11 cellular contexts compared by ENCODE assay signal in genomic region chr22:40593460-40594273, GRCh38. TPM values are rescaled to one million over a fixed set of nuclear protein-coding genes. Genes with fewer than 3 reads are reported as not detected.
DNase-seq lines count a peak whose midpoint lies in the region; ATAC-seq, FAIRE-seq and TF ChIP-seq lines count a peak whose summit lies in the region.
"Had no signal": no experiment of that assay in that cellular context is flagged by ENCODE, and none has a peak within 500 bp of the region (broad histone marks: within the 10 kb centered on the region; RNA-seq: fewer than 3 reads in every experiment).

No MANE protein-coding gene starts in this region.

- no peaks in the 10 kb centered on the region for H3K4me1 ChIP-seq in H9 (ENCODE audit: insufficient read depth, low read length)

- DNase-seq in GM12891 (ENCODE audit: insufficient read length, low spot score) = no peak
- DNase-seq in H9 = no peak
- no peak for DNase-seq in mesothelial cell of epicardium (ENCODE audit: low spot score in 2 of 2, unreplicated experiment in 2 of 2)
- no peak for DNase-seq in hippocampal formation (lab: John Stamatoyannopoulos, UW)
- no peak for DNase-seq in NCI-H2081 (lab: John Stamatoyannopoulos, UW)
- no peak for DNase-seq in HuH-7 (ENCODE audit: low spot score)
- no peak for DNase-seq in NCI-H82 treated with DMSO at 0.1 percent for 48 hours (lab: John Stamatoyannopoulos, UW; ENCODE audit: unreplicated experiment)
- DNase-seq: COR-L47, gastrocnemius medialis, T-helper 1 cell had no signal

- peaks cover 10% of the 10 kb centered on the region for H3K79me1 ChIP-seq in H9 (ENCODE audit: insufficient read depth, low read depth, low read length, poor library complexity, severe bottlenecking)

- no peaks in the 10 kb centered on the region for H3K9me3 Mint-ChIP-seq in H9
- no peaks in the 10 kb centered on the region for H3K9me3 Mint-ChIP-seq in mesothelial cell of epicardium

- no peak overlapping the region for H4K91ac ChIP-seq in H9 (ENCODE audit: insufficient read length, low read depth, low read length)

- H3K27me3 Mint-ChIP-seq in H9 (ENCODE audit: low read depth) (no peaks in the 10 kb centered on the region), mesothelial cell of epicardium (ENCODE audit: low read depth) (no peaks in the 10 kb centered on the region)

- H3K23me2 ChIP-seq in H9 (ENCODE audit: insufficient read length, low read depth, low read length, poor library complexity, severe bottlenecking) = no peaks in the 10 kb centered on the region

- no peak overlapping the region for H3K9ac ChIP-seq in H9 (ENCODE audit: extremely low read depth, insufficient read length, low read length)

- H2BK5ac ChIP-seq in H9 (ENCODE audit: insufficient read length, low read length) = no peak overlapping the region

- no peak overlapping the region for H2AK5ac ChIP-seq in H9 (ENCODE audit: insufficient read length, low read length)

- no peak overlapping the region for H3K18ac ChIP-seq in H9 (ENCODE audit: insufficient read length, low read depth, low read length)

- no CpG with 5 or more reads among the region's 5 CpGs for WGBS in H9 (ENCODE audit: extremely low coverage, insufficient read length, low lambda C conversion rate)

- H3K56ac ChIP-seq in H9 (ENCODE audit: insufficient read length, low read depth, low read length) = no peak overlapping the region

- H3K27ac ChIP-seq in H9 (ENCODE audit: insufficient read length, low read depth, low read length) = no peak overlapping the region

- H3K4ac ChIP-seq in H9 (ENCODE audit: low read depth, low read length) = no peak overlapping the region

- H3K27me3 ChIP-seq in H9 (ENCODE audit: insufficient read depth, low read length) = no peaks in the 10 kb centered on the region
- H3K27me3 ChIP-seq: gastrocnemius medialis had no signal

- H3K27ac Mint-ChIP-seq in H9 (peak overlapping the region in 2 of 3 experiments; percentile 10 to 45; a peak in 2 of 7 replicates), mesothelial cell of epicardium (peak overlapping the region; percentile 98)

- peak; percentile 98 for FAIRE-seq in GM12891 (lab: Jason Lieb, UNC)

- H3K4me3 Mint-ChIP-seq in H9 (no peak overlapping the region), mesothelial cell of epicardium (no peak overlapping the region)

- no peak overlapping the region for H2BK12ac ChIP-seq in H9 (ENCODE audit: insufficient read length, low read depth, low read length)

- H3K36me3 Mint-ChIP-seq in H9 (ENCODE audit: insufficient read depth in 1 of 3, low read depth in 3 of 3) = no peaks in the 10 kb centered on the region; a peak in 1 of 7 replicates
- H3K36me3 Mint-ChIP-seq in mesothelial cell of epicardium = peaks cover 4% of the 10 kb centered on the region

- no peaks in the 10 kb centered on the region for H3K9me3 ChIP-seq in H9 (ENCODE audit: control insufficient read depth, low read depth, low read length)
- H3K9me3 ChIP-seq: gastrocnemius medialis had no signal

- ATAC-seq in SK-N-SH treated with all-trans-retinoic acid at 6 μM for 48 hours = peak; percentile 57

- H2AFZ ChIP-seq in H9 (ENCODE audit: low read length) = no peak overlapping the region

- TF ChIP-seq CTCF in H9 (conservative IDR thresholded peaks at IDR 0.05) (no peak), mesothelial cell of epicardium (IDR thresholded peaks at IDR 0.05; ENCODE audit: unreplicated experiment) (no peak)

- TF ChIP-seq POLR2A in GM12891 (IDR thresholded peaks at IDR 0.05; ENCODE audit: low read depth, low read length) = peak; percentile 59; the same call in 1 of the 2 replicates

- H3K4me2 ChIP-seq in H9 (ENCODE audit: insufficient read depth, insufficient read length, low read length) = no peak overlapping the region

- H4K5ac ChIP-seq in H9 (ENCODE audit: insufficient read length, low read depth, low read length) = no peak overlapping the region

- no peak overlapping the region for H3K23ac ChIP-seq in H9 (ENCODE audit: insufficient read length, low read depth, low read length)

- H2BK120ac ChIP-seq in H9 (ENCODE audit: low read depth, low read length, poor library complexity, severe bottlenecking) = no peak overlapping the region

- H2BK20ac ChIP-seq in H9 (ENCODE audit: low read depth, low read length, poor library complexity, severe bottlenecking) = no peak overlapping the region

- H3K4me1 Mint-ChIP-seq in H9 (peaks cover 13 to 14% of the 10 kb centered on the region in 2 experiments), mesothelial cell of epicardium (peaks cover 70% of the 10 kb centered on the region)

- peaks cover 3% of the 10 kb centered on the region; the same call in 1 of the 2 replicates for H3K79me2 ChIP-seq in H9 (ENCODE audit: insufficient read depth, low read length)

- no peak overlapping the region for H2BK15ac ChIP-seq in H9 (ENCODE audit: low read depth, low read length)

- no peak overlapping the region for H3K14ac ChIP-seq in H9 (ENCODE audit: insufficient read depth, low read length)

- no peak overlapping the region for H3T11ph ChIP-seq in H9 (ENCODE audit: low read length)

- H4K8ac ChIP-seq in H9 (replicated peaks; ENCODE audit: insufficient read length, low read depth, low read length) = no peak overlapping the region

- no peaks in the 10 kb centered on the region for H4K20me1 ChIP-seq in H9 (ENCODE audit: control insufficient read depth, insufficient read depth, insufficient read length)

TF ChIP-seq in GM12891, 5 proteins besides CTCF, POLR2A, EP300 and RAD21:
- 0 out of 2 replicates have a peak, but pooled peaks have one; percentile 18 for TF ChIP-seq TAF1 (IDR thresholded peaks at IDR 0.05; ENCODE audit: low read depth, low read length)
- TF ChIP-seq SPI1 (IDR thresholded peaks at IDR 0.05; ENCODE audit: low read depth, low read length) = no peak

TF ChIP-seq in SK-N-SH treated with all-trans-retinoic acid at 6 μM for 48 hours, 23 proteins besides CTCF, POLR2A, EP300 and RAD21:
- no peak for TF ChIP-seq TOX (CRISPR knock-in tag; IDR thresholded peaks at IDR 0.05; ENCODE audit: borderline replicate concordance)
- TF ChIP-seq ZNF8 (CRISPR knock-in tag; IDR thresholded peaks at IDR 0.05) = no peak
- TF ChIP-seq ZNF565 (CRISPR knock-in tag; conservative IDR thresholded peaks at IDR 0.05; ENCODE audit: low read depth) = no peak
- no peak for TF ChIP-seq ZFP30 (CRISPR knock-in tag; IDR thresholded peaks at IDR 0.05)
- peak; percentile 24; the same call in 1 of the 2 replicates for TF ChIP-seq ISL1 (CRISPR knock-in tag; IDR thresholded peaks at IDR 0.05)
- TF ChIP-seq, protein P1, sequence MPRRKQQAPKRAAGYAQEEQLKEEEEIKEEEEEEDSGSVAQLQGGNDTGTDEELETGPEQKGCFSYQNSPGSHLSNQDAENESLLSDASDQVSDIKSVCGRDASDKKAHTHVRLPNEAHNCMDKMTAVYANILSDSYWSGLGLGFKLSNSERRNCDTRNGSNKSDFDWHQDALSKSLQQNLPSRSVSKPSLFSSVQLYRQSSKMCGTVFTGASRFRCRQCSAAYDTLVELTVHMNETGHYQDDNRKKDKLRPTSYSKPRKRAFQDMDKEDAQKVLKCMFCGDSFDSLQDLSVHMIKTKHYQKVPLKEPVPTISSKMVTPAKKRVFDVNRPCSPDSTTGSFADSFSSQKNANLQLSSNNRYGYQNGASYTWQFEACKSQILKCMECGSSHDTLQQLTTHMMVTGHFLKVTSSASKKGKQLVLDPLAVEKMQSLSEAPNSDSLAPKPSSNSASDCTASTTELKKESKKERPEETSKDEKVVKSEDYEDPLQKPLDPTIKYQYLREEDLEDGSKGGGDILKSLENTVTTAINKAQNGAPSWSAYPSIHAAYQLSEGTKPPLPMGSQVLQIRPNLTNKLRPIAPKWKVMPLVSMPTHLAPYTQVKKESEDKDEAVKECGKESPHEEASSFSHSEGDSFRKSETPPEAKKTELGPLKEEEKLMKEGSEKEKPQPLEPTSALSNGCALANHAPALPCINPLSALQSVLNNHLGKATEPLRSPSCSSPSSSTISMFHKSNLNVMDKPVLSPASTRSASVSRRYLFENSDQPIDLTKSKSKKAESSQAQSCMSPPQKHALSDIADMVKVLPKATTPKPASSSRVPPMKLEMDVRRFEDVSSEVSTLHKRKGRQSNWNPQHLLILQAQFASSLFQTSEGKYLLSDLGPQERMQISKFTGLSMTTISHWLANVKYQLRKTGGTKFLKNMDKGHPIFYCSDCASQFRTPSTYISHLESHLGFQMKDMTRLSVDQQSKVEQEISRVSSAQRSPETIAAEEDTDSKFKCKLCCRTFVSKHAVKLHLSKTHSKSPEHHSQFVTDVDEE (CRISPR knock-in tag; IDR thresholded peaks at IDR 0.05) = no peak

RNA-seq across cellular contexts. Expression of gene MRTFA, which starts 42.9 kb away (rescaled TPM):
- polyA plus RNA-seq in GM12891 (2012; ENCODE audit: low read depth, missing spikeins) = 28.1 TPM
- total RNA-seq in H9 (2021) (38.1 and 44.4 TPM in 2 replicates), mesothelial cell of epicardium (105 to 109 TPM (median 108 TPM) in 3 replicates)
